ENCODE assay signal across 8 cellular contexts in the genomic region with DNA sequence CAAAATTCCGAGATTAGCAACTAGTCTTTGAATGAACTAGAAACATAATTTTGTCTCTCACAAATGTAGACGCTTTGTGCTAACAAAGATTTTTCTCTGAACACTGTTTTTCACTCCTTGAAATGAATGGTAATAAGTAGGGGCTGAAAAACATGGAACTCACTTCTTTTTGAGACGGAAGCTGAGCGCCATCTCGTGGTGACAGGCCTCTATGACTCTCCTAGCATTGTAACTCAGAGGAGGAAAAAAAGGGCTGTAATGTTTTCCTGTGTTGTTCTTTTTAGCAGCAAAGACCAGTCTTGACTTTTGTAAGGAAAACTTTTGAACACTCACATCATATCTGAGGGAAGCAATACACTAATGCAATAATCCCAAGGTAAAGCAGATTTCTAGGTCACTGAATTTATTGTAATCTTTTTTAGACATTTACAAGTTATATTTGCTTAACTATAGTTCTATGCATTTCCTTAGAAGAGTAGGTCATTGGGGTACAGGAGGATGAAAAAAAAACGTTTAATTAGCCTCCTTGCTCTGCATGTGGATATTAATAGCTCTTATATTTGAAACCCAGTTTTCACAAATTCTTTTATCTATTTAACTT.
DNase-seq lines count a peak whose midpoint lies in the region; ATAC-seq and TF ChIP-seq lines count a peak whose summit lies in the region.

No MANE protein-coding gene starts in this region.

- no peaks in the 10 kb centered on the region for H3K9me3 ChIP-seq in PC-3 (ENCODE audit: low read length)

- H3K4me1 ChIP-seq in PC-3 (ENCODE audit: insufficient read depth, low read length), result peaks cover 5% of the 10 kb centered on the region; the same call in 1 of the 2 replicates

- H3K36me3 ChIP-seq in PC-3 (ENCODE audit: low read depth, low read length), result no peaks in the 10 kb centered on the region

- TF ChIP-seq CTCF in PC-3 (conservative IDR thresholded peaks at IDR 0.05; ENCODE audit: low read depth, low read length), result peak; percentile 97
- TF ChIP-seq CTCF in chondrocyte (IDR thresholded peaks at IDR 0.05), result peak; percentile 91

- no peak overlapping the region for H3K4me3 ChIP-seq in PC-3 (ENCODE audit: low read length)

- POLR2A ChIA-PET in PC-3 (lab: Charles Lee; ENCODE audit: unreplicated experiment), result no interaction called here

- H4K20me1 ChIP-seq in PC-3 (ENCODE audit: low read length), result no peaks in the 10 kb centered on the region

- no peaks in the 10 kb centered on the region for H3F3A ChIP-seq in PC-3 (ENCODE audit: low read length, unreplicated experiment)

- H3K27me3 Mint-ChIP-seq in activated T-cell treated with anti-CD3 and anti-CD28 coated beads, Interleukin-2, amount 50 U/mL, for 72 hours (ENCODE audit: low read depth), result no peaks in the 10 kb centered on the region
- no peaks in the 10 kb centered on the region for H3K27me3 Mint-ChIP-seq in activated T-cell treated with anti-CD3 and anti-CD28 coated beads, Interleukin-2, amount 50 U/mL, for 4 hours (ENCODE audit: low read depth)
- H3K27me3 Mint-ChIP-seq in chondrocyte (ENCODE audit: low read depth), result peaks cover 6% of the 10 kb centered on the region

- no peaks in the 10 kb centered on the region for H3K9me2 ChIP-seq in PC-3 (replicated peaks; ENCODE audit: low read length)

- no peak for ATAC-seq in activated T-cell treated with anti-CD3 and anti-CD28 coated beads, Interleukin-2, amount 50 U/mL, for 72 hours (replicated peaks in 1 of 2)
- ATAC-seq in activated T-cell treated with anti-CD3 and anti-CD28 coated beads, Interleukin-2, amount 50 U/mL, for 4 hours, result no peak
- peak; percentile 80 for ATAC-seq in PC-3
- no peak for ATAC-seq in GM21737 (IDR thresholded peaks at IDR 0.05; ENCODE audit: unreplicated experiment)
- no peak for ATAC-seq in GM18870 (IDR thresholded peaks at IDR 0.05; ENCODE audit: unreplicated experiment)

- DNase-seq in activated T-cell treated with anti-CD3 and anti-CD28 coated beads, Interleukin-2, amount 50 U/mL, for 72 hours, result peak; percentile 15 to 20
- DNase-seq in activated T-cell treated with anti-CD3 and anti-CD28 coated beads, Interleukin-2, amount 50 U/mL, for 4 hours, result no peak
- DNase-seq in KBM-7 (peak; percentile 71), PC-3 (peak; percentile 82), chondrocyte (ENCODE audit: low spot score) (no peak), medulla oblongata (ENCODE audit: extremely low spot score) (peak; percentile 94)

- H3K79me2 ChIP-seq in PC-3 (ENCODE audit: low read length), result no peaks in the 10 kb centered on the region

- H3K4me3 Mint-ChIP-seq in activated T-cell treated with anti-CD3 and anti-CD28 coated beads, Interleukin-2, amount 50 U/mL, for 72 hours, result no peak overlapping the region
- no peak overlapping the region for H3K4me3 Mint-ChIP-seq in activated T-cell treated with anti-CD3 and anti-CD28 coated beads, Interleukin-2, amount 50 U/mL, for 4 hours
- H3K4me3 Mint-ChIP-seq in chondrocyte (ENCODE audit: unreplicated experiment), result no peak overlapping the region

- no peaks in the 10 kb centered on the region for H3K4me1 Mint-ChIP-seq in activated T-cell treated with anti-CD3 and anti-CD28 coated beads, Interleukin-2, amount 50 U/mL, for 72 hours (ENCODE audit: low read depth)
- no peaks in the 10 kb centered on the region for H3K4me1 Mint-ChIP-seq in activated T-cell treated with anti-CD3 and anti-CD28 coated beads, Interleukin-2, amount 50 U/mL, for 4 hours (ENCODE audit: low read depth)
- H3K4me1 Mint-ChIP-seq in chondrocyte (ENCODE audit: low read depth), result no peaks in the 10 kb centered on the region

- CTCF ChIA-PET in PC-3 (lab: Charles Lee), result interaction anchor here (0.7 kb wide), 1 partner anchor 163 kb away, joined by 5 read pairs; no protein-coding TSS in a partner anchor

- BruUV-seq in PC-3 (replicated peaks; lab: Mats Ljungman, UMichigan), result no TSS peak

- no peaks in the 10 kb centered on the region for H3K27me3 ChIP-seq in PC-3 (ENCODE audit: low read length)

- no peak overlapping the region for H3K9ac ChIP-seq in PC-3 (ENCODE audit: low read length)

- H2AFZ ChIP-seq in PC-3 (ENCODE audit: low read length), result no peak overlapping the region

- intact Hi-C loops in PC-3 (cut with micrococcal nuclease), result loop anchor here (1.0 to 5.0 kb wide), 7 partner anchors 26 to 1081 kb away; no protein-coding TSS in a partner anchor

- no peak overlapping the region for H3K27ac Mint-ChIP-seq in activated T-cell treated with anti-CD3 and anti-CD28 coated beads, Interleukin-2, amount 50 U/mL, for 72 hours
- no peak overlapping the region for H3K27ac Mint-ChIP-seq in chondrocyte (ENCODE audit: unreplicated experiment)

- H3K36me3 Mint-ChIP-seq in activated T-cell treated with anti-CD3 and anti-CD28 coated beads, Interleukin-2, amount 50 U/mL, for 72 hours (ENCODE audit: insufficient read depth in 2 of 2), result no peaks in the 10 kb centered on the region
- H3K36me3 Mint-ChIP-seq in activated T-cell treated with anti-CD3 and anti-CD28 coated beads, Interleukin-2, amount 50 U/mL, for 4 hours (ENCODE audit: insufficient read depth), result no peaks in the 10 kb centered on the region
- H3K36me3 Mint-ChIP-seq in chondrocyte (ENCODE audit: low read depth), result no peaks in the 10 kb centered on the region

- in situ Hi-C loops in KBM-7 (cut with MboI; ENCODE audit: low pct_unique_long_range_greater_than_20kb, low sequenced_read_pairs), result no loop called here

- peaks cover 2 to 4% of the 10 kb centered on the region in 2 donors for H3K9me3 Mint-ChIP-seq in activated T-cell treated with anti-CD3 and anti-CD28 coated beads, Interleukin-2, amount 50 U/mL, for 72 hours
- H3K9me3 Mint-ChIP-seq in activated T-cell treated with anti-CD3 and anti-CD28 coated beads, Interleukin-2, amount 50 U/mL, for 4 hours, result no peaks in the 10 kb centered on the region
- no peaks in the 10 kb centered on the region for H3K9me3 Mint-ChIP-seq in chondrocyte (ENCODE audit: low read depth)

- no peak overlapping the region for H3K4me2 ChIP-seq in PC-3 (ENCODE audit: low read length)

- H3K27ac ChIP-seq in PC-3 (ENCODE audit: low read length), result no peak overlapping the region

Comparison
In these comparisons a context has a peak if more than half of its experiments do, and no peak if none do; other contexts are left out.
1. DNase-seq: peak in activated T-cell treated with anti-CD3 and anti-CD28 coated beads, Interleukin-2, amount 50 U/mL, for 72 hours (2 of 2), KBM-7 (single experiment), PC-3 (single experiment) and medulla oblongata (single experiment); none in activated T-cell treated with anti-CD3 and anti-CD28 coated beads, Interleukin-2, amount 50 U/mL, for 4 hours (single experiment) and chondrocyte (single experiment).